Comparison of ENCODE assay signal across 8 cellular contexts in genomic region chr4:154982187-154983047, GRCh38.
DNase-seq lines count a peak whose midpoint lies in the region; ATAC-seq and TF ChIP-seq lines count a peak whose summit lies in the region.

No MANE protein-coding gene starts in this region.

- peaks cover 7% of the 10 kb centered on the region for H3K27me3 Mint-ChIP-seq in activated naive CD4-positive, alpha-beta T cell treated with anti-CD3 and anti-CD28 coated beads for 36 hours (ENCODE audit: low read depth)

- no peak overlapping the region for H3K27ac Mint-ChIP-seq in activated naive CD4-positive, alpha-beta T cell treated with anti-CD3 and anti-CD28 coated beads for 36 hours

- POLR2A ChIA-PET in AG04449 (lab: Yijun Ruan, JAX): no interaction called here

- no peaks in the 10 kb centered on the region for H3K4me1 ChIP-seq in heart right ventricle

- no peak for TF ChIP-seq POLR2A in GM18505 (IDR thresholded peaks at IDR 0.05; ENCODE audit: borderline replicate concordance, extremely low read depth, insufficient read depth, insufficient read length)

- intact Hi-C loops in activated naive CD4-positive, alpha-beta T cell treated with anti-CD3 and anti-CD28 coated beads for 36 hours (cut with micrococcal nuclease): loop anchor here (1.0 to 5.0 kb wide), 3 partner anchors 175 to 389 kb away; no protein-coding TSS in a partner anchor
- intact Hi-C loops in heart right ventricle (cut with DNase I): loop anchor here in 6 of 10 donors (5.0 to 10.0 kb wide), 2 partner anchors 370 to 392 kb away; partner anchors contain the start of gene MAP9 (in 1 of the 6)

- H3K27me3 ChIP-seq in heart right ventricle: no peaks in the 10 kb centered on the region

- H3K9me3 ChIP-seq in heart right ventricle: peaks cover 0 to 13% (median 0%) of the 10 kb centered on the region in 11 donors

- ATAC-seq in GM18505 (IDR thresholded peaks at IDR 0.05; ENCODE audit: unreplicated experiment) (peak; percentile 66), HG03039 (IDR thresholded peaks at IDR 0.05; ENCODE audit: unreplicated experiment) (peak; percentile 50), heart right ventricle (peak in 2 of 8 donors; percentile 27 to 33), HG02938 (IDR thresholded peaks at IDR 0.05; ENCODE audit: unreplicated experiment) (no peak)

- peak; percentile 27 for TF ChIP-seq CTCF in AG04449 (IDR thresholded peaks at IDR 0.05; ENCODE audit: insufficient read depth, low read length, missing control alignments)
- TF ChIP-seq CTCF in heart right ventricle (IDR thresholded peaks at IDR 0.05): peak in 8 of 9 donors; percentile 21 to 64 (median 61)

- no peaks in the 10 kb centered on the region for H3K36me3 ChIP-seq in heart right ventricle

- H3K4me3 ChIP-seq in AG04449 (ENCODE audit: low read depth, low read length): no peak overlapping the region
- no peak overlapping the region for H3K4me3 ChIP-seq in heart right ventricle

- H3K36me3 Mint-ChIP-seq in activated naive CD4-positive, alpha-beta T cell treated with anti-CD3 and anti-CD28 coated beads for 36 hours (ENCODE audit: low read depth): no peaks in the 10 kb centered on the region

- no peak overlapping the region for H3K27ac ChIP-seq in heart right ventricle

- no peak overlapping the region for H3K4me3 Mint-ChIP-seq in activated naive CD4-positive, alpha-beta T cell treated with anti-CD3 and anti-CD28 coated beads for 36 hours

- DNase-seq in AG04449 (ENCODE audit: low read depth, low spot score) (no peak), NCI-H748 (lab: John Stamatoyannopoulos, UW; ENCODE audit: unreplicated experiment) (peak; percentile 55), heart right ventricle (peak; percentile 22 to 30), renal cortical epithelial cell (ENCODE audit: low read depth) (peak; percentile 66)
- DNase-seq in activated naive CD4-positive, alpha-beta T cell treated with anti-CD3 and anti-CD28 coated beads for 36 hours: peak; percentile 61

- H3K9me3 Mint-ChIP-seq in activated naive CD4-positive, alpha-beta T cell treated with anti-CD3 and anti-CD28 coated beads for 36 hours: no peaks in the 10 kb centered on the region

- H3K4me1 Mint-ChIP-seq in activated naive CD4-positive, alpha-beta T cell treated with anti-CD3 and anti-CD28 coated beads for 36 hours (ENCODE audit: low read depth): no peaks in the 10 kb centered on the region

- WGBS in heart right ventricle, 2 donors: 22 to 25% methylated on average over 10 of the region's 10 CpGs

- CTCF ChIA-PET in AG04449 (lab: Yijun Ruan, JAX): interaction anchor here (0.6 to 1.8 kb wide), 4 partner anchors 26 to 390 kb away, joined by 3 to 4 read pairs (median 4); no protein-coding TSS in a partner anchor
- CTCF ChIA-PET in activated naive CD4-positive, alpha-beta T cell treated with anti-CD3 and anti-CD28 coated beads for 36 hours (lab: Charles Lee): interaction anchor here (0.7 to 1.8 kb wide), 4 partner anchors 10 to 385 kb away, joined by 3 to 6 read pairs (median 4); no protein-coding TSS in a partner anchor
